8 cellular contexts compared by ENCODE assay signal in the genomic region with DNA sequence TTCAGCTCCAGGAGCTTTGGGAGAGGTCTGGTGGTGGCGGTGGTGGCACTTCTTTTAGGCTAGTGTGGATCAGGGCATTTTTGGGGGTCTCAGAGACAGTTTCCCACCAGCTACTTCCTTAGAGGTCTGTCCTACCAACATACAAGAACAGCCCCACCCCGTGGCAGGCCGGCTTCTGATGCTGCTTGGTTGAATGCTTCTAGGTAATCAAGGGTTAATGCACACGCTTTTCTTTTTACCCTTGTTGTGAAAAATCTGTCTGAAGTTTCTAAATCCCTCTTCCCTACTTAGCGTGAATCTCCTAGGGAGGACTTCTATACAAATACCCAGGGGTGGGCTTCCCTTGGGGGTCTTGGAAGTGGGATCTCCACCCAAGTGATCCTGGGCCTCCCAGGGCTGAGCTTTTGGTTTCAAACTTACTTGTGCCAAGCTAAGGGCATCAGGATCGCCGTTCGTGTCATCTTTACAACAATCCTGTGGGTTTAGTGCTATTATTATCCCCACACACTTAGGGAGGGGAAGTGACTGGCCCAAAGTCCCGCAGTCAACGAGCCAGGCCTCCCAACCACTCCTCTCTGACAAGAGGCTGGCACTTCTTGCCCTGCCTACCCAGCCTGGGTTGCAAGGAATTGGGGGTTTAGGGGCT. TPM values are rescaled to one million over a fixed set of nuclear protein-coding genes. Genes with fewer than 3 reads are reported as not detected.
A peak's percentile ranks its signal among the peaks of the same experiment; 100 is the strongest.
DNase-seq lines count a peak whose midpoint lies in the region; ATAC-seq and TF ChIP-seq lines count a peak whose summit lies in the region.

No MANE protein-coding gene starts in this region.

- intact Hi-C loops in transverse colon (cut with DNase I; ENCODE audit: low total_unique reads), result no loop called here

- H3K9me3 ChIP-seq in iPS-18a (ENCODE audit: control insufficient read depth, low read depth, low read length), result no peaks in the 10 kb centered on the region
- no peaks in the 10 kb centered on the region for H3K9me3 ChIP-seq in transverse colon

- H3K9ac ChIP-seq in iPS-18a (ENCODE audit: low read length), result no peak overlapping the region

- peaks cover 35% of the 10 kb centered on the region for H3K4me1 Mint-ChIP-seq in activated naive CD4-positive, alpha-beta T cell treated with anti-CD3 and anti-CD28 coated beads, Interleukin-2, amount 50 U/mL, for 24 hours

- no peak for TF ChIP-seq CTCF in transverse colon (IDR thresholded peaks at IDR 0.05)

- H3K27ac ChIP-seq in iPS-18a (ENCODE audit: low read length), result no peak overlapping the region
- peak overlapping the region in 1 of 4 donors; percentile 77 for H3K27ac ChIP-seq in transverse colon

- DNase-seq in activated naive CD4-positive, alpha-beta T cell treated with anti-CD3 and anti-CD28 coated beads, Interleukin-2, amount 50 U/mL, for 72 hours (ENCODE audit: low spot score in 2 of 2), result no peak
- DNase-seq in SKM-1 treated with dmso at 0.1 percent for 144 hours (lab: John Stamatoyannopoulos, UW; ENCODE audit: unreplicated experiment), result peak; percentile 34
- DNase-seq in transverse colon, result no peak
- DNase-seq in NK-92 (lab: John Stamatoyannopoulos, UW; ENCODE audit: unreplicated experiment), result no peak
- no peak for DNase-seq in NCI-H345 (lab: John Stamatoyannopoulos, UW)
- no peak for DNase-seq in NCI-H1417 treated with DMSO at 0.1 percent for 48 hours (lab: John Stamatoyannopoulos, UW)

- WGBS in transverse colon (ENCODE audit: low coverage in 1 of 2), 2 donors, result 22% methylated on average over 10 of the region's 10 CpGs; no CpG with 5 or more reads in 1 of the 2 donors

- H3K27me3 ChIP-seq in iPS-18a (ENCODE audit: control insufficient read depth, insufficient read depth, low read length) (peaks cover 15% of the 10 kb centered on the region), transverse colon (no peaks in the 10 kb centered on the region)

- H3K4me1 ChIP-seq in iPS-18a (ENCODE audit: control insufficient read depth, low read depth, low read length) (peaks cover 10% of the 10 kb centered on the region), transverse colon (peaks cover 13 to 32% (median 26%) of the 10 kb centered on the region in 4 donors)

- H3K36me3 Mint-ChIP-seq in activated naive CD4-positive, alpha-beta T cell treated with anti-CD3 and anti-CD28 coated beads, Interleukin-2, amount 50 U/mL, for 24 hours, result no peaks in the 10 kb centered on the region
- H3K36me3 Mint-ChIP-seq in activated naive CD4-positive, alpha-beta T cell treated with anti-CD3 and anti-CD28 coated beads, Interleukin-2, amount 50 U/mL, for 72 hours, result no peaks in the 10 kb centered on the region

- H3K4me3 ChIP-seq in iPS-18a (ENCODE audit: low read length), result peak overlapping the region; percentile 83
- peak overlapping the region in 3 of 4 donors; percentile 72 to 95 (median 79) for H3K4me3 ChIP-seq in transverse colon

- H3K27ac Mint-ChIP-seq in activated naive CD4-positive, alpha-beta T cell treated with anti-CD3 and anti-CD28 coated beads, Interleukin-2, amount 50 U/mL, for 24 hours, result no peak overlapping the region
- H3K27ac Mint-ChIP-seq in activated naive CD4-positive, alpha-beta T cell treated with anti-CD3 and anti-CD28 coated beads, Interleukin-2, amount 50 U/mL, for 72 hours, result no peak overlapping the region

- no peaks in the 10 kb centered on the region for H3K27me3 Mint-ChIP-seq in activated naive CD4-positive, alpha-beta T cell treated with anti-CD3 and anti-CD28 coated beads, Interleukin-2, amount 50 U/mL, for 24 hours

- no peak for ATAC-seq in activated naive CD4-positive, alpha-beta T cell treated with anti-CD3 and anti-CD28 coated beads, Interleukin-2, amount 50 U/mL, for 72 hours

- no peak for TF ChIP-seq POLR2A in transverse colon (IDR thresholded peaks at IDR 0.05)

- H3K36me3 ChIP-seq in iPS-18a (ENCODE audit: control insufficient read depth, low read depth, low read length) (no peaks in the 10 kb centered on the region), transverse colon (no peaks in the 10 kb centered on the region)

- in situ Hi-C loops in transverse colon (cut with MboI; ENCODE audit: low pct_ligation_motif_present in 1 of 4, low pct_unique_long_range_greater_than_20kb in 1 of 4, low sequenced_read_pairs in 3 of 4), result loop anchor here in 2 of 4 donors (10.0 kb wide), 1 partner anchor 106 kb away; a partner anchor contains a TSS

- TF ChIP-seq EP300 in transverse colon (IDR thresholded peaks at IDR 0.05; ENCODE audit: low read depth), result no peak

- peak overlapping the region; percentile 72 for H3K4me3 Mint-ChIP-seq in activated naive CD4-positive, alpha-beta T cell treated with anti-CD3 and anti-CD28 coated beads, Interleukin-2, amount 50 U/mL, for 24 hours

- no peaks in the 10 kb centered on the region for H3K9me3 Mint-ChIP-seq in activated naive CD4-positive, alpha-beta T cell treated with anti-CD3 and anti-CD28 coated beads, Interleukin-2, amount 50 U/mL, for 24 hours
- no peaks in the 10 kb centered on the region for H3K9me3 Mint-ChIP-seq in activated naive CD4-positive, alpha-beta T cell treated with anti-CD3 and anti-CD28 coated beads, Interleukin-2, amount 50 U/mL, for 72 hours

RNA-seq across cellular contexts. Expression of a gene that starts 1.7 kb away (rescaled TPM):
- 1 to 10 TPM in 1 of 2 donors, under 1 TPM in 1; 0.84 to 6.3 TPM for total RNA-seq in activated naive CD4-positive, alpha-beta T cell treated with anti-CD3 and anti-CD28 coated beads, Interleukin-2, amount 50 U/mL, for 72 hours
- 1 to 10 TPM in 3 of 4 donors, not detected in 1; 2.0 to 7.6 (median 2.2) TPM for total RNA-seq in transverse colon
